ENCODE assay signal across 25 cellular contexts in the genomic region with DNA sequence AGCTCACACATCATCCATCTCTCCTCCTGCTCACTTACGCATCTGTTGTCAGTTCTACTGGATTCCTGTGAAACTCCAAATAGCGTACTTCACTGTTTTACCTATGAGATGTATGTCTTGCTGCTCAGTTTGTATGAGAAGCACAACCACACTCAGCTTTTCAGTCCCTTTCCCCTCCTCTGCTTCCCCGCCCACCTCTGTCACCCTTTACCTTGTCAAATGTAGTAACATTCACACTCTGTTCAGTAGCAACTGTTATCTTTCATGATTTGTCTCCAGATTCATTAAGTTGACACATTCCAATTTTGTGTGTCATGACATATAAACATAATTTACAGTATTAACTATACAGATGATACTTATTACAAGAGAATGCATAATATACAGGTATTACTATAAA.
"Had no signal": no experiment of that assay in that cellular context is flagged by ENCODE, and none has a peak within 500 bp of the region (broad histone marks: within the 10 kb centered on the region; RNA-seq: fewer than 3 reads in every experiment).

No MANE protein-coding gene starts in this region.

- H3K36me3 ChIP-seq: colonic mucosa, left lung, lower lobe of right lung had no signal

- ATAC-seq: effector memory CD8-positive, alpha-beta T cell; esophagus mucosa; gastroesophageal sphincter; heart left ventricle; left cardiac atrium; left lung; left ventricle myocardium superior; lower lobe of right lung; naive thymus-derived CD4-positive, alpha-beta T cell had no signal

- H3K9me3 ChIP-seq: colonic mucosa, esophagus squamous epithelium, gastroesophageal sphincter, heart left ventricle, left lung, lower lobe of right lung had no signal

- DNase-seq: colonic mucosa; cortex of kidney; effector CD8-positive, alpha-beta T cell; effector memory CD8-positive, alpha-beta T cell; endodermal cell; erythroblast; esophagus squamous epithelium; foreskin fibroblast; foreskin melanocyte; heart left ventricle; hypothalamus; immature natural killer cell; left cardiac atrium; left lung; left ventricle myocardium superior; lower lobe of right lung; mesendoderm; midbrain; naive thymus-derived CD4-positive, alpha-beta T cell had no signal

- H3K27ac ChIP-seq: colonic mucosa, epithelial cell of prostate, esophagus squamous epithelium, gastroesophageal sphincter, heart left ventricle, hepatocyte, left lung, lower lobe of right lung had no signal

- H3K4me3 ChIP-seq: colonic mucosa, esophagus squamous epithelium, gastroesophageal sphincter, heart left ventricle, hepatocyte, left lung, lower lobe of right lung had no signal

- H3K4me1 ChIP-seq: colonic mucosa, esophagus squamous epithelium, left lung, lower lobe of right lung had no signal

- FAIRE-seq: endometrium, keratinocyte had no signal
